ENCODE assay signal across 8 cellular contexts in genomic region chr4:169619958-169620845, GRCh38. TPM values are rescaled to one million over a fixed set of nuclear protein-coding genes. Genes with fewer than 3 reads are reported as not detected.
DNase-seq lines count a peak whose midpoint lies in the region; ATAC-seq and TF ChIP-seq lines count a peak whose summit lies in the region.

Gene CLCN3, plus strand, starts transcription at chr4:169620578. Its CDS starts 15,351 bp downstream, at chr4:169635929.

- peak within 1 kb of the TSS; percentile 85 for H3K4me3 ChIP-seq in ACC112 (ENCODE audit: low read depth, low read length)
- peak within 1 kb of the TSS; percentile 55 to 80 (median 76) for H3K4me3 ChIP-seq in breast epithelium
- H3K4me3 ChIP-seq in iPS-18a (ENCODE audit: low read length), result peak within 1 kb of the TSS; percentile 99
- peak within 1 kb of the TSS; percentile 81 for H3K4me3 ChIP-seq in skeletal muscle satellite cell (ENCODE audit: low read length)

- H3K27me3 ChIP-seq in ACC112 (ENCODE audit: insufficient read depth, low read length), result no peaks in the 10 kb centered on the region
- H3K27me3 ChIP-seq in breast epithelium, result no peaks in the 10 kb centered on the region
- H3K27me3 ChIP-seq in iPS-18a (ENCODE audit: control insufficient read depth, insufficient read depth, low read length), result no peaks in the 10 kb centered on the region
- no peaks in the 10 kb centered on the region for H3K27me3 ChIP-seq in skeletal muscle satellite cell (ENCODE audit: control insufficient read depth, insufficient read depth, low read length)

- H3K27ac ChIP-seq in ACC112 (ENCODE audit: low read depth, low read length) (peak within 1 kb of the TSS; percentile 86), VCaP (peak within 1 kb of the TSS; percentile 96), breast epithelium (peak within 1 kb of the TSS; percentile 96 to 99), iPS-18a (ENCODE audit: low read length) (peak within 1 kb of the TSS; percentile 86)

- peak within 1 kb of the TSS; percentile 97 for H3K9ac ChIP-seq in iPS-18a (ENCODE audit: low read length)
- H3K9ac ChIP-seq in skeletal muscle satellite cell (ENCODE audit: low read depth, low read length), result peak within 1 kb of the TSS; percentile 96

- ATAC-seq in GM18870 (IDR thresholded peaks at IDR 0.05; ENCODE audit: unreplicated experiment), result peak; percentile 84
- ATAC-seq in HG03135 (IDR thresholded peaks at IDR 0.05; ENCODE audit: unreplicated experiment), result peak; percentile 94

- TF ChIP-seq POLR2A in breast epithelium (IDR thresholded peaks at IDR 0.05), result peak; percentile 87

- intact Hi-C loops in breast epithelium (cut with DNase I; ENCODE audit: low total_unique reads), result no loop called here

- peaks cover 9% of the 10 kb centered on the region for H3K4me1 ChIP-seq in ACC112 (ENCODE audit: control insufficient read depth, insufficient read depth, low read length, unreplicated experiment)
- H3K4me1 ChIP-seq in breast epithelium, result peaks cover 0 to 8% of the 10 kb centered on the region in 2 donors
- peaks cover 9% of the 10 kb centered on the region for H3K4me1 ChIP-seq in iPS-18a (ENCODE audit: control insufficient read depth, low read depth, low read length)
- peaks cover 17% of the 10 kb centered on the region for H3K4me1 ChIP-seq in skeletal muscle satellite cell (ENCODE audit: control insufficient read depth, insufficient read depth, low read length)

- H3K9me3 ChIP-seq in breast epithelium, result no peaks in the 10 kb centered on the region
- no peaks in the 10 kb centered on the region for H3K9me3 ChIP-seq in iPS-18a (ENCODE audit: control insufficient read depth, low read depth, low read length)
- H3K9me3 ChIP-seq in skeletal muscle satellite cell (replicated peaks; ENCODE audit: low read length), result no peaks in the 10 kb centered on the region

- peak within 1 kb of the TSS; percentile 89 for H2AFZ ChIP-seq in ACC112 (ENCODE audit: low read length, unreplicated experiment)

- H3K36me3 ChIP-seq in ACC112 (ENCODE audit: insufficient read depth, low read length), result no peaks in the 10 kb centered on the region
- H3K36me3 ChIP-seq in breast epithelium, result no peaks in the 10 kb centered on the region
- H3K36me3 ChIP-seq in iPS-18a (ENCODE audit: control insufficient read depth, low read depth, low read length), result no peaks in the 10 kb centered on the region
- H3K36me3 ChIP-seq in skeletal muscle satellite cell (ENCODE audit: insufficient read depth, low read length), result no peaks in the 10 kb centered on the region

- H3K4me2 ChIP-seq in skeletal muscle satellite cell (ENCODE audit: low read length), result peak within 1 kb of the TSS; percentile 97

- TF ChIP-seq CTCF in VCaP (conservative IDR thresholded peaks at IDR 0.05), result no peak
- TF ChIP-seq CTCF in breast epithelium (IDR thresholded peaks at IDR 0.05), result peak in 1 of 3 donors; percentile 40

- DNase-seq in NCI-H2196 treated with DMSO at 0.1 percent for 48 hours (lab: John Stamatoyannopoulos, UW; ENCODE audit: unreplicated experiment) (peak; percentile 72), breast epithelium (ENCODE audit: low spot score in 2 of 2) (peak; percentile 96 to 97)

- H3K79me2 ChIP-seq in ACC112 (ENCODE audit: control insufficient read depth, insufficient read depth, low read length, unreplicated experiment), result peaks cover 40% of the 10 kb centered on the region

RNA-seq across cellular contexts. Expression of gene CLCN3, which starts in this region (rescaled TPM):
- 10 to 100 TPM; 26.4 to 65.7 (median 32.8) TPM for total RNA-seq in breast epithelium
- 27.7 and 38.5 TPM in 2 replicates for total RNA-seq in skeletal muscle satellite cell (2012; rRNA removed)

Comparison
In these comparisons a context has a peak if more than half of its experiments do, and no peak if none do; other contexts are left out.
1. Peak in every context shown above with its lines: DNase-seq, ATAC-seq, H3K4me3 ChIP-seq and H3K27ac ChIP-seq.